ENCODE assay signal across 9 cellular contexts in the genomic region with DNA sequence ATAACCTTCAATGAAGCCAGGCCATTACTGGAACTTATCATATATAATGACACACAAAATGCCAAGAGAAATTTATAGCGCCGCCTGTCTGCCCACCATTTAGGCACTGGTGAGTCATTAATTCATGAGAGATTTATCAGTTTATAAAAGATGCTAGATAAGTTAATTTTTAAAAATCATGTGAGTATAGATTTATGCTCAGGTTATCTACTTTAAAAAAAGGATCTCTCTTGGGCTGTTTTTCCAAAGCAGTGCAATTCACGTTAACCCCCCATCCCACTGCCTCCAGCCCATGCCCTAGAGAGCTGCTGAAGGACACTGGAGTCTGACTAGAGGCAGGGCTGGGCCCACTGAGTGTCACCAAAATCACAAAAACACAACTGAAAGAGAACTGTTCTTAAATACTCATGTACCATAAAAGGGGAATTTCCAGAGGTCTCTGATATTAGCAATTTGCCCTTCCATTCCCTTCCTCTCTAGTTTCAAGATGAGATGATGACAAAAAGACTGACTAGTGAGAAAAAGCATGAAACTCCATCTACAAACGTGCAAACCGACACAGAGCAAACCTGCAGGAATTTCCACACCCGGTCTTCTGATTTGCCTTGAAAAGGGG.
A peak's percentile ranks its signal among the peaks of the same experiment; 100 is the strongest.
DNase-seq lines count a peak whose midpoint lies in the region; ATAC-seq lines count a peak whose summit lies in the region.
"Had no signal": no experiment of that assay in that cellular context is flagged by ENCODE, and none has a peak within 500 bp of the region (broad histone marks: within the 10 kb centered on the region; RNA-seq: fewer than 3 reads in every experiment).

No MANE protein-coding gene starts in this region.

- DNase-seq in activated T-helper 9 cell treated with anti-CD3 and anti-CD28 coated beads, Interleukin-2, amount 50 U/mL, for 16 hours (ENCODE audit: low read depth): peak; percentile 44
- DNase-seq in stimulated activated CD8-positive, alpha-beta memory T cell treated with anti-CD3 and anti-CD28 coated beads, Interleukin-4, amount 100 ng/mL, for 48 hours: peak; percentile 66
- DNase-seq in SHP77 (lab: John Stamatoyannopoulos, UW): no peak
- no peak for DNase-seq in ecto neural progenitor cell (ENCODE audit: low spot score)
- DNase-seq in T-helper 9 cell: no peak
- DNase-seq in putamen (ENCODE audit: low spot score): no peak
- DNase-seq: WERI-Rb-1 had no signal

- ATAC-seq in GM18520 (IDR thresholded peaks at IDR 0.05; ENCODE audit: unreplicated experiment) (peak; percentile 14), HG03439 (IDR thresholded peaks at IDR 0.05; ENCODE audit: unreplicated experiment) (peak; percentile 9)

Comparison
In these comparisons a context has a peak if more than half of its experiments do, and no peak if none do; other contexts are left out.
1. DNase-seq: peak in activated T-helper 9 cell treated with anti-CD3 and anti-CD28 coated beads, Interleukin-2, amount 50 U/mL, for 16 hours (single experiment) and stimulated activated CD8-positive, alpha-beta memory T cell treated with anti-CD3 and anti-CD28 coated beads, Interleukin-4, amount 100 ng/mL, for 48 hours (single experiment); none in SHP77 (0 of 2), ecto neural progenitor cell (single experiment), T-helper 9 cell (single experiment) and putamen (single experiment).